Comparison of ENCODE assay signal across 10 cellular contexts in the genomic region with DNA sequence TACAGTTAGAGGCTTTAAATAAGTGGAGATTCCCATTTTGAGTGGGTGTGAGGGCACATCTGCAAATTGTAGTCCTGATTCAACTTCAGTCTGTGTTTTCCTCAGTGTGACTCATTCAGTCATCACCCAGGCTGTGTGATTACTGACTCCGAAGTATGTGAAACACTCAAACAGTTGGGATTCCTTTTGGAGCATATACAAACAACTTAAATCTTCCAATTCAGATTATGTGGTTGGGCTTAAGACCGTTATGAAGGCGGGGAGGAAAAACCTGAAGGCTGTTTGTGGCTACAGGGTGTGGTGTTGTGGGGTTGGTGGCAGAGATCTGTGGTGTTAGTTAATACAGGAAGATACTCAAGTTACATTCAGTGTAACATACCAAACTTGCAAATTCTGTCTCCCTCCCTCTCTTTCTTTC.
A peak's percentile ranks its signal among the peaks of the same experiment; 100 is the strongest.
DNase-seq lines count a peak whose midpoint lies in the region; ATAC-seq and TF ChIP-seq lines count a peak whose summit lies in the region.
"Had no signal": no experiment of that assay in that cellular context is flagged by ENCODE, and none has a peak within 500 bp of the region (broad histone marks: within the 10 kb centered on the region; RNA-seq: fewer than 3 reads in every experiment).

No MANE protein-coding gene starts in this region.

- H3K4me2 ChIP-seq in H9 (ENCODE audit: insufficient read depth, insufficient read length, low read length): no peak overlapping the region

- no peak overlapping the region for H2AK5ac ChIP-seq in H9 (ENCODE audit: insufficient read length, low read length)

- H3K18ac ChIP-seq in H9 (ENCODE audit: insufficient read length, low read depth, low read length): no peak overlapping the region

- H3K23ac ChIP-seq in H9 (ENCODE audit: insufficient read length, low read depth, low read length): no peak overlapping the region

- H2BK120ac ChIP-seq in H9 (ENCODE audit: low read depth, low read length, poor library complexity, severe bottlenecking): no peak overlapping the region

- H3K27me3 ChIP-seq in H9 (ENCODE audit: insufficient read depth, low read length): no peaks in the 10 kb centered on the region

- no peaks in the 10 kb centered on the region for H3K36me3 Mint-ChIP-seq in H9 (ENCODE audit: insufficient read depth in 1 of 3, low read depth in 3 of 3)

- H3K4me1 Mint-ChIP-seq in H9: peaks cover 19 to 22% of the 10 kb centered on the region in 2 experiments

- H2AFZ ChIP-seq in H9 (ENCODE audit: low read length): peak overlapping the region; percentile 56

- H2BK20ac ChIP-seq in H9 (ENCODE audit: low read depth, low read length, poor library complexity, severe bottlenecking): no peak overlapping the region

- H3K9ac ChIP-seq in H9 (ENCODE audit: extremely low read depth, insufficient read length, low read length): no peak overlapping the region

- no peak overlapping the region for H4K5ac ChIP-seq in H9 (ENCODE audit: insufficient read length, low read depth, low read length)

- H3K9me3 Mint-ChIP-seq in H9: no peaks in the 10 kb centered on the region

- H3K4me3 Mint-ChIP-seq in H9: no peak overlapping the region

- no peak overlapping the region for H3K56ac ChIP-seq in H9 (ENCODE audit: insufficient read length, low read depth, low read length)

- H3K79me1 ChIP-seq in H9 (ENCODE audit: insufficient read depth, low read depth, low read length, poor library complexity, severe bottlenecking): no peaks in the 10 kb centered on the region

- peak overlapping the region; percentile 59 for H3K27ac ChIP-seq in H9 (ENCODE audit: insufficient read length, low read depth, low read length)

- H4K91ac ChIP-seq in H9 (ENCODE audit: insufficient read length, low read depth, low read length): no peak overlapping the region

- peaks cover 5% of the 10 kb centered on the region; the same call in 1 of the 2 replicates for H3K4me1 ChIP-seq in H9 (ENCODE audit: insufficient read depth, low read length)

- H3K9me3 ChIP-seq in H9 (ENCODE audit: control insufficient read depth, low read depth, low read length): no peaks in the 10 kb centered on the region

- H3K27ac Mint-ChIP-seq in H9: peak overlapping the region; percentile 28 to 92 (median 92); a peak in 6 of 7 replicates

- no peak overlapping the region for H4K8ac ChIP-seq in H9 (replicated peaks; ENCODE audit: insufficient read length, low read depth, low read length)

- H2BK5ac ChIP-seq in H9 (ENCODE audit: insufficient read length, low read length): no peak overlapping the region

- no CpG with 5 or more reads among the region's 3 CpGs for WGBS in H9 (ENCODE audit: extremely low coverage, insufficient read length, low lambda C conversion rate)

- TF ChIP-seq CTCF in H9 (conservative IDR thresholded peaks at IDR 0.05): no peak

- no peak overlapping the region for H3K4ac ChIP-seq in H9 (ENCODE audit: low read depth, low read length)

- no peak for ATAC-seq in GM18502 (IDR thresholded peaks at IDR 0.05; ENCODE audit: poor library complexity, unreplicated experiment)
- ATAC-seq in GM21360 (IDR thresholded peaks at IDR 0.05; ENCODE audit: unreplicated experiment): no peak

- no peak overlapping the region for H2BK12ac ChIP-seq in H9 (ENCODE audit: insufficient read length, low read depth, low read length)

- peak; percentile 99 for DNase-seq in A172 (ENCODE audit: low spot score)
- peak; percentile 27 for DNase-seq in H9
- peak; percentile 97 to 100 for DNase-seq in SW 1271 (lab: John Stamatoyannopoulos, UW)
- DNase-seq in foreskin melanocyte: peak; percentile 87
- no peak for DNase-seq in NCI-H748 treated with DMSO at 0.1 percent for 48 hours (lab: John Stamatoyannopoulos, UW)
- no peak for DNase-seq in central memory CD4-positive, alpha-beta T cell
- DNase-seq: COR-L47, NCI-H2171 had no signal

- H3K79me2 ChIP-seq in H9 (ENCODE audit: insufficient read depth, low read length): no peaks in the 10 kb centered on the region

- no peak overlapping the region for H3T11ph ChIP-seq in H9 (ENCODE audit: low read length)

- H3K14ac ChIP-seq in H9 (ENCODE audit: insufficient read depth, low read length): no peak overlapping the region

- H3K23me2 ChIP-seq in H9 (ENCODE audit: insufficient read length, low read depth, low read length, poor library complexity, severe bottlenecking): no peaks in the 10 kb centered on the region

- no peak overlapping the region for H2BK15ac ChIP-seq in H9 (ENCODE audit: low read depth, low read length)

- H4K20me1 ChIP-seq in H9 (ENCODE audit: control insufficient read depth, insufficient read depth, insufficient read length): no peaks in the 10 kb centered on the region

- H3K27me3 Mint-ChIP-seq in H9 (ENCODE audit: low read depth): no peaks in the 10 kb centered on the region

Comparison
In these comparisons a context has a peak if more than half of its experiments do, and no peak if none do; other contexts are left out.
1. DNase-seq: peak in A172 (single experiment), H9 (single experiment), SW 1271 (2 of 2) and foreskin melanocyte (single experiment); none in NCI-H748 treated with DMSO at 0.1 percent for 48 hours (single experiment) and central memory CD4-positive, alpha-beta T cell (single experiment).